15 cellular contexts compared by ENCODE assay signal in the genomic region with DNA sequence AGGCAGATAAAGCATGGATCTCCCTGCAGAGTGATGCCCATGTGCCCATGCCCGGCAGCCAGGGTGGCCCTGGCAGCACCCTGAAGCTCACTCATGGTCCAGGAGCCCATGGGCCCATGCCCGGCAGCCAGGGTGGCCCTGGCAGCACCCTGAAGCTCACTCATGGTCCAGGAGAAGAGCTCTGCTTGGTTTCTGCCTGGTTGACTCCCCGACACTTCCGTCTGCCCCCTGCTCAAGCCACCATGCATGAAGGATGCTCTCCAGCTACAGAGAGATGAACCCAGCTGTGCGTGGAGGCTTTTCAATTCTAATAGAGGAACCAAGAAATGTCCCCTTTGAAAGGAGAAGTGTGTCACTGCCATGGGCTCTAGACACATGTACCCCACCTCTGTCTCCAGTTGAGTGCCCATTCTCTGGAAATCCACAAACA. TPM values are rescaled to one million over a fixed set of nuclear protein-coding genes. Genes with fewer than 3 reads are reported as not detected.
A peak's percentile ranks its signal among the peaks of the same experiment; 100 is the strongest.
DNase-seq lines count a peak whose midpoint lies in the region; ATAC-seq and TF ChIP-seq lines count a peak whose summit lies in the region.
"Had no signal": no experiment of that assay in that cellular context is flagged by ENCODE, and none has a peak within 500 bp of the region (broad histone marks: within the 10 kb centered on the region; RNA-seq: fewer than 3 reads in every experiment).

No MANE protein-coding gene starts in this region.

- WGBS in SK-N-SH (ENCODE audit: low lambda C conversion rate) = 97% methylated on average over 3 of the region's 5 CpGs

- H3K36me3 Mint-ChIP-seq in T-helper 2 cell treated with Interferon-gamma antibody and Interleukin-4, amounts not matched to agents 5 μg/mL and 100 μg/mL, for 36 hours (ENCODE audit: low read depth) = no peaks in the 10 kb centered on the region

- peaks cover 2% of the 10 kb centered on the region for H3K27me3 Mint-ChIP-seq in T-helper 2 cell treated with Interferon-gamma antibody and Interleukin-4, amounts not matched to agents 5 μg/mL and 100 μg/mL, for 36 hours (ENCODE audit: low read depth)

- H3K27me3 ChIP-seq in DOHH2 (ENCODE audit: control insufficient read depth, low read length) = peaks cover 66% of the 10 kb centered on the region
- no peaks in the 10 kb centered on the region for H3K27me3 ChIP-seq in SK-N-SH (ENCODE audit: insufficient read depth)
- H3K27me3 ChIP-seq: gastroesophageal sphincter had no signal

- no peak overlapping the region for H2AFZ ChIP-seq in SK-N-SH (ENCODE audit: low read depth)
- H2AFZ ChIP-seq: PC-9 had no signal

- H3K4me3 Mint-ChIP-seq in T-helper 2 cell treated with Interferon-gamma antibody and Interleukin-4, amounts not matched to agents 5 μg/mL and 100 μg/mL, for 36 hours = no peak overlapping the region

- no peaks in the 10 kb centered on the region for H3K9me3 Mint-ChIP-seq in T-helper 2 cell treated with Interferon-gamma antibody and Interleukin-4, amounts not matched to agents 5 μg/mL and 100 μg/mL, for 36 hours

- no peak overlapping the region for H3K27ac Mint-ChIP-seq in T-helper 2 cell treated with Interferon-gamma antibody and Interleukin-4, amounts not matched to agents 5 μg/mL and 100 μg/mL, for 36 hours

- DNase-seq in GM19238 (ENCODE audit: insufficient read length, low spot score) (peak; percentile 68), UCSD-AML1 (lab: John Stamatoyannopoulos, UW; ENCODE audit: unreplicated experiment) (no peak), SK-N-SH (no peak), NCI-H510A treated with DMSO at 0.1 percent for 48 hours (lab: John Stamatoyannopoulos, UW) (no peak)
- DNase-seq in T-helper 2 cell treated with Interferon-gamma antibody and Interleukin-4, amounts not matched to agents 5 μg/mL and 100 μg/mL, for 36 hours (ENCODE audit: low spot score) = no peak
- DNase-seq: activated CD4-positive, CD25-positive, alpha-beta regulatory T cell; cortex of kidney; GF-D8; lower lobe of right lung; NCI-H1436 treated with DMSO at 0.1 percent for 48 hours; PC-9 had no signal

- H3K9me2 ChIP-seq in DOHH2 (replicated peaks; ENCODE audit: control insufficient read depth, low read length) (no peaks in the 10 kb centered on the region), SK-N-SH (no peaks in the 10 kb centered on the region)

- no peak for TF ChIP-seq EP300 in SK-N-SH (IDR thresholded peaks at IDR 0.05; ENCODE audit: borderline replicate concordance in 1 of 2, low read depth in 1 of 2, low read length in 1 of 2)

- no peak for TF ChIP-seq RAD21 in SK-N-SH (IDR thresholded peaks at IDR 0.05; ENCODE audit: low read length)

- H4K20me1 ChIP-seq in DOHH2 (ENCODE audit: control insufficient read depth, insufficient read depth, low read depth, low read length) (no peaks in the 10 kb centered on the region), SK-N-SH (ENCODE audit: insufficient read depth) (no peaks in the 10 kb centered on the region)

- H3K9ac ChIP-seq in SK-N-SH = no peak overlapping the region

- CTCF ChIA-PET in SK-N-SH (lab: Yijun Ruan, JAX) = interaction anchor here (1.4 to 17.3 kb wide), 5 partner anchors 9 to 112 kb away, joined by 3 to 544 read pairs (median 5); no protein-coding TSS in a partner anchor

- no peaks in the 10 kb centered on the region for H3K9me3 ChIP-seq in DOHH2 (ENCODE audit: control insufficient read depth, insufficient read depth, low read length)
- H3K9me3 ChIP-seq in SK-N-SH = no peaks in the 10 kb centered on the region
- H3K9me3 ChIP-seq: gastroesophageal sphincter, lower lobe of right lung had no signal

- POLR2A ChIA-PET in SK-N-SH (lab: Yijun Ruan, JAX) = interaction anchor here (0.6 kb wide), 3 partner anchors 12 to 132 kb away, joined by 3 to 4 read pairs (median 3); no protein-coding TSS in a partner anchor

- H3K4me3 ChIP-seq in DOHH2 (ENCODE audit: low read length) = peak overlapping the region; percentile 20; the same call in 1 of the 2 replicates
- no peak overlapping the region for H3K4me3 ChIP-seq in SK-N-SH (ENCODE audit: low read depth in 2 of 2, low read length in 1 of 2)
- H3K4me3 ChIP-seq: gastroesophageal sphincter, lower lobe of right lung, PC-9 had no signal

- ATAC-seq in HG02678 (IDR thresholded peaks at IDR 0.05; ENCODE audit: unreplicated experiment) (peak; percentile 62), HG03571 (IDR thresholded peaks at IDR 0.05; ENCODE audit: unreplicated experiment) (peak; percentile 61)
- ATAC-seq: gastroesophageal sphincter, lower lobe of right lung had no signal

- H3K4me1 ChIP-seq in DOHH2 (ENCODE audit: control insufficient read depth, low read length) = peaks cover 31% of the 10 kb centered on the region
- H3K4me1 ChIP-seq in SK-N-SH (ENCODE audit: control insufficient read depth in 1 of 2, insufficient read depth in 2 of 2, low read depth in 1 of 2, low read length in 1 of 2) = peaks cover 0 to 37% of the 10 kb centered on the region in 2 experiments; a peak in 1 of 4 replicates

- H3K27ac ChIP-seq in DOHH2 (ENCODE audit: low read depth, low read length) (no peak overlapping the region), SK-N-SH (ENCODE audit: low read depth in 2 of 2, low read length in 1 of 2) (no peak overlapping the region)
- H3K27ac ChIP-seq: gastroesophageal sphincter, lower lobe of right lung, PC-9 had no signal

- no peaks in the 10 kb centered on the region for H3K36me3 ChIP-seq in DOHH2 (ENCODE audit: control insufficient read depth, low read length)
- H3K36me3 ChIP-seq in SK-N-SH (replicated peaks in 1 of 2; ENCODE audit: control insufficient read depth in 1 of 2, insufficient read depth in 2 of 2, low read length in 1 of 2) = no peaks in the 10 kb centered on the region
- H3K36me3 ChIP-seq: gastroesophageal sphincter, lower lobe of right lung had no signal

- no peaks in the 10 kb centered on the region for H3K79me2 ChIP-seq in DOHH2 (ENCODE audit: control insufficient read depth, low read length)
- no peaks in the 10 kb centered on the region for H3K79me2 ChIP-seq in SK-N-SH (ENCODE audit: insufficient read depth)

- peak overlapping the region; percentile 50 for H3K4me2 ChIP-seq in DOHH2 (ENCODE audit: low read length)
- no peak overlapping the region for H3K4me2 ChIP-seq in SK-N-SH
- H3K4me2 ChIP-seq: PC-9 had no signal

- no peak for TF ChIP-seq CTCF in DOHH2 (IDR thresholded peaks at IDR 0.05; ENCODE audit: low read depth, low read length, poor library complexity, severe bottlenecking)
- no peak for TF ChIP-seq CTCF in SK-N-SH (IDR thresholded peaks at IDR 0.05)

- H3K4me1 Mint-ChIP-seq in T-helper 2 cell treated with Interferon-gamma antibody and Interleukin-4, amounts not matched to agents 5 μg/mL and 100 μg/mL, for 36 hours (ENCODE audit: low read depth) = peaks cover 11% of the 10 kb centered on the region

- no peaks in the 10 kb centered on the region for H3F3A ChIP-seq in DOHH2 (ENCODE audit: control insufficient read depth, insufficient read depth)
- H3F3A ChIP-seq in SK-N-SH (replicated peaks; ENCODE audit: insufficient read depth) = peaks cover 4% of the 10 kb centered on the region

TF ChIP-seq in SK-N-SH, 30 proteins besides CTCF, POLR2A, EP300 and RAD21 (continues in another document):
- TF ChIP-seq, protein P1, sequence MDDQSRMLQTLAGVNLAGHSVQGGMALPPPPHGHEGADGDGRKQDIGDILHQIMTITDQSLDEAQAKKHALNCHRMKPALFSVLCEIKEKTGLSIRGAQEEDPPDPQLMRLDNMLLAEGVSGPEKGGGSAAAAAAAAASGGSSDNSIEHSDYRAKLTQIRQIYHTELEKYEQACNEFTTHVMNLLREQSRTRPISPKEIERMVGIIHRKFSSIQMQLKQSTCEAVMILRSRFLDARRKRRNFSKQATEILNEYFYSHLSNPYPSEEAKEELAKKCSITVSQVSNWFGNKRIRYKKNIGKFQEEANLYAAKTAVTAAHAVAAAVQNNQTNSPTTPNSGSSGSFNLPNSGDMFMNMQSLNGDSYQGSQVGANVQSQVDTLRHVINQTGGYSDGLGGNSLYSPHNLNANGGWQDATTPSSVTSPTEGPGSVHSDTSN (IDR thresholded peaks at IDR 0.05) = no peak
- TF ChIP-seq GATA2 (CRISPR knock-in tag; IDR thresholded peaks at IDR 0.05) (no peak), ELF1 (IDR thresholded peaks at IDR 0.05) (no peak), GABPA (IDR thresholded peaks at IDR 0.05; ENCODE audit: low read depth) (no peak), MEF2A (IDR thresholded peaks at IDR 0.05; ENCODE audit: borderline replicate concordance, low read depth) (no peak), FOXM1 (IDR thresholded peaks at IDR 0.05; ENCODE audit: low read depth) (no peak)
- TF ChIP-seq, protein P2, sequence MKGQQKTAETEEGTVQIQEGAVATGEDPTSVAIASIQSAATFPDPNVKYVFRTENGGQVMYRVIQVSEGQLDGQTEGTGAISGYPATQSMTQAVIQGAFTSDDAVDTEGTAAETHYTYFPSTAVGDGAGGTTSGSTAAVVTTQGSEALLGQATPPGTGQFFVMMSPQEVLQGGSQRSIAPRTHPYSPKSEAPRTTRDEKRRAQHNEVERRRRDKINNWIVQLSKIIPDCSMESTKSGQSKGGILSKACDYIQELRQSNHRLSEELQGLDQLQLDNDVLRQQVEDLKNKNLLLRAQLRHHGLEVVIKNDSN (IDR thresholded peaks at IDR 0.05; ENCODE audit: borderline replicate concordance, low read depth) = no peak
- TF ChIP-seq, protein P3, sequence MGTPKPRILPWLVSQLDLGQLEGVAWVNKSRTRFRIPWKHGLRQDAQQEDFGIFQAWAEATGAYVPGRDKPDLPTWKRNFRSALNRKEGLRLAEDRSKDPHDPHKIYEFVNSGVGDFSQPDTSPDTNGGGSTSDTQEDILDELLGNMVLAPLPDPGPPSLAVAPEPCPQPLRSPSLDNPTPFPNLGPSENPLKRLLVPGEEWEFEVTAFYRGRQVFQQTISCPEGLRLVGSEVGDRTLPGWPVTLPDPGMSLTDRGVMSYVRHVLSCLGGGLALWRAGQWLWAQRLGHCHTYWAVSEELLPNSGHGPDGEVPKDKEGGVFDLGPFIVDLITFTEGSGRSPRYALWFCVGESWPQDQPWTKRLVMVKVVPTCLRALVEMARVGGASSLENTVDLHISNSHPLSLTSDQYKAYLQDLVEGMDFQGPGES (IDR thresholded peaks at IDR 0.05; ENCODE audit: low read depth, low read length) = no peak

RNA-seq across cellular contexts. Expression of a gene that starts 8.7 kb away (rescaled TPM):
- polyA plus RNA-seq in SK-N-SH (2012; rRNA removed) = not detected in 2 replicates
- not detected in 2 replicates for polyA plus RNA-seq in SK-N-SH (2012; cell fraction: cytosol; rRNA removed)
- polyA plus RNA-seq in SK-N-SH (2012; cell fraction: nucleus; rRNA removed) = not detected in 2 replicates

RNA-seq across cellular contexts. Expression of a gene that starts 33.9 kb away (rescaled TPM):
- 43.6 and 63.3 TPM in 2 replicates for polyA plus RNA-seq in SK-N-SH (2012; rRNA removed)
- 45.7 and 48.3 TPM in 2 replicates for polyA plus RNA-seq in SK-N-SH (2012; cell fraction: cytosol; rRNA removed)
- polyA plus RNA-seq in SK-N-SH (2012; cell fraction: nucleus; rRNA removed) = 49.1 and 64.3 TPM in 2 replicates

RNA-seq across cellular contexts. Expression of a gene that starts 34.0 kb away (rescaled TPM):
- polyA plus RNA-seq in SK-N-SH (2012; rRNA removed) = 81.2 and 104 TPM in 2 replicates
- 67.5 and 76.5 TPM in 2 replicates for polyA plus RNA-seq in SK-N-SH (2012; cell fraction: cytosol; rRNA removed)
- polyA plus RNA-seq in SK-N-SH (2012; cell fraction: nucleus; rRNA removed) = 127 and 149 TPM in 2 replicates

RNA-seq across cellular contexts. Expression of a gene that starts 41.0 kb away (rescaled TPM):
- 5.8 and 6.8 TPM in 2 replicates for polyA plus RNA-seq in SK-N-SH (2012; rRNA removed)
- 3.1 and 4.9 TPM in 2 replicates for polyA plus RNA-seq in SK-N-SH (2012; cell fraction: cytosol; rRNA removed)
- polyA plus RNA-seq in SK-N-SH (2012; cell fraction: nucleus; rRNA removed) = 4.8 and 5.8 TPM in 2 replicates

RNA-seq across cellular contexts. Expression of a gene that starts 49.2 kb away (rescaled TPM):
- polyA plus RNA-seq in SK-N-SH (2012; rRNA removed) = 160 and 178 TPM in 2 replicates
- polyA plus RNA-seq in SK-N-SH (2012; cell fraction: cytosol; rRNA removed) = 117 and 162 TPM in 2 replicates
- polyA plus RNA-seq in SK-N-SH (2012; cell fraction: nucleus; rRNA removed) = 98.6 and 138 TPM in 2 replicates
